In genomic region chr3:52983828-52984227, GRCh38 we compare ENCODE assay signal across 14 cellular contexts.
A peak's percentile ranks its signal among the peaks of the same experiment; 100 is the strongest.
DNase-seq lines count a peak whose midpoint lies in the region; ATAC-seq, FAIRE-seq and TF ChIP-seq lines count a peak whose summit lies in the region.
"Had no signal": no experiment of that assay in that cellular context is flagged by ENCODE, and none has a peak within 500 bp of the region (broad histone marks: within the 10 kb centered on the region; RNA-seq: fewer than 3 reads in every experiment).

No MANE protein-coding gene starts in this region.

- peaks cover 0 to 78% (median 38%) of the 10 kb centered on the region in 11 experiments; a peak in 16 of 22 replicates for H4K20me1 ChIP-seq in BLaER1 treated with 17β-estradiol and CSF1 and Interleukin-3, amounts not matched to agents 10 nM and 100 nM
- no peaks in the 10 kb centered on the region for H4K20me1 ChIP-seq in GM12878 (ENCODE audit: control insufficient read depth, insufficient read depth)

- peak overlapping the region in 9 of 11 experiments; percentile 0 to 75 (median 28); a peak in 11 of 22 replicates for H3K27ac ChIP-seq in BLaER1 treated with 17β-estradiol and CSF1 and Interleukin-3, amounts not matched to agents 10 nM and 100 nM
- H3K27ac ChIP-seq in GM12878 (ENCODE audit: control insufficient read depth, insufficient read depth): peak overlapping the region; percentile 90

- H3K79me2 ChIP-seq in GM12878 (ENCODE audit: control insufficient read depth, insufficient read depth, low read length): peaks cover 4% of the 10 kb centered on the region; the same call in 1 of the 2 replicates

- H3K4me2 ChIP-seq in BLaER1 treated with 17β-estradiol and CSF1 and Interleukin-3, amounts not matched to agents 10 nM and 100 nM: peak overlapping the region; percentile 56 to 95 (median 72)
- peak overlapping the region; percentile 77 for H3K4me2 ChIP-seq in GM12878 (ENCODE audit: control insufficient read depth, insufficient read depth)

- peaks cover 36 to 63% (median 52%) of the 10 kb centered on the region in 10 experiments for H3K4me1 ChIP-seq in BLaER1 treated with 17β-estradiol and CSF1 and Interleukin-3, amounts not matched to agents 10 nM and 100 nM
- H3K4me1 ChIP-seq in GM12878 (ENCODE audit: control insufficient read depth, insufficient read depth, low read length): peaks cover 18% of the 10 kb centered on the region

- no peak for TF ChIP-seq EP300 in GM12878 (IDR thresholded peaks at IDR 0.05; ENCODE audit: borderline replicate concordance in 1 of 2, control insufficient read depth in 1 of 2, low read depth in 2 of 2, low read length in 2 of 2)

- peak overlapping the region in 3 of 11 experiments; percentile 2 to 38 (median 33); a peak in 5 of 22 replicates for H3K9ac ChIP-seq in BLaER1 treated with 17β-estradiol and CSF1 and Interleukin-3, amounts not matched to agents 10 nM and 100 nM
- peak overlapping the region; percentile 36 for H3K9ac ChIP-seq in GM12878 (ENCODE audit: control insufficient read depth, insufficient read depth, low read length)

- peaks cover 16 to 24% (median 19%) of the 10 kb centered on the region in 11 experiments for H3K9me3 ChIP-seq in BLaER1 treated with 17β-estradiol and CSF1 and Interleukin-3, amounts not matched to agents 10 nM and 100 nM (replicated peaks in 1 of 11)
- no peaks in the 10 kb centered on the region for H3K9me3 ChIP-seq in GM12878 (replicated peaks; ENCODE audit: control insufficient read depth, insufficient read depth, low read length)
- H3K9me3 ChIP-seq: upper lobe of left lung had no signal

- TF ChIP-seq RAD21 in GM12878 (IDR thresholded peaks at IDR 0.05; ENCODE audit: insufficient read depth, low read depth, low read length): no peak

- peak overlapping the region in 2 of 10 experiments; percentile 7 to 19; a peak in 1 of 20 replicates for H3K4me3 ChIP-seq in BLaER1 treated with 17β-estradiol and CSF1 and Interleukin-3, amounts not matched to agents 10 nM and 100 nM
- H3K4me3 ChIP-seq in GM12878: peak overlapping the region; percentile 41; the same call in 1 of the 2 replicates
- H3K4me3 ChIP-seq: upper lobe of left lung had no signal

- no peak for TF ChIP-seq CTCF in GM12878 (IDR thresholded peaks at IDR 0.05 in 2 of 3, conservative IDR thresholded peaks at IDR 0.05 in 1 of 3; ENCODE audit: control insufficient read depth in 2 of 3, extremely low read depth in 1 of 3, insufficient read depth in 1 of 3, low read depth in 3 of 3, low read length in 3 of 3)

- no peak for DNase-seq in GM12878 (ENCODE audit: low read depth, low spot score)
- no peak for DNase-seq in stimulated activated CD4-positive, alpha-beta T cell treated with anti-CD3 and anti-CD28 coated beads, Interleukin-2, amount 100 ng/mL, for 24 hours
- no peak for DNase-seq in HPDE6-E6E7 (ENCODE audit: extremely low spot score)
- no peak for DNase-seq in NCI-H526 (lab: John Stamatoyannopoulos, UW)
- DNase-seq: DMS 273 treated with DMSO at 0.1 percent for 48 hours, H9, NCI-H1694 had no signal

- SMC1A ChIA-PET in GM12878 (lab: Charles Lee; ENCODE audit: uncharacterized antibody, unreplicated experiment): interaction anchor here (0.7 to 2.4 kb wide), 18 partner anchors 9 to 291 kb away, joined by 3 to 9 read pairs (median 3); no protein-coding TSS in a partner anchor

- intact Hi-C loops in GM12878 (cut with micrococcal nuclease; ENCODE audit: unreplicated experiment): loop anchor here (5.0 kb wide), 1 partner anchor 58 kb away; no protein-coding TSS in a partner anchor

- peak; percentile 71 for FAIRE-seq in GM12878 (lab: Jason Lieb, UNC)
- FAIRE-seq: colon, islet of Langerhans had no signal

- peak overlapping the region; percentile 69 for H2AFZ ChIP-seq in GM12878 (ENCODE audit: control insufficient read depth, low read depth, low read length)

- POLR2A ChIA-PET in GM12878 (lab: Charles Lee): interaction anchor here (0.6 to 1.9 kb wide), 6 partner anchors 9 to 91 kb away, joined by 3 to 4 read pairs (median 3); no protein-coding TSS in a partner anchor

- in situ Hi-C loops in GM12878 (cut with MboI): no loop called here

- TSS peak; percentile 96 for BruUV-seq in GM12878 (replicated peaks; lab: Mats Ljungman, UMichigan)

- no peak for TF ChIP-seq POLR2A in GM12878 (IDR thresholded peaks at IDR 0.05; ENCODE audit: low read depth, low read length)

- RAD21 ChIA-PET in GM12878 (lab: Charles Lee; ENCODE audit: unreplicated experiment): interaction anchor here (0.9 to 2.0 kb wide), 11 partner anchors 12 to 204 kb away, joined by 3 to 7 read pairs (median 4); no protein-coding TSS in a partner anchor

- peaks cover 0 to 36% (median 9%) of the 10 kb centered on the region in 11 experiments; a peak in 13 of 22 replicates for H3K27me3 ChIP-seq in BLaER1 treated with 17β-estradiol and CSF1 and Interleukin-3, amounts not matched to agents 10 nM and 100 nM
- no peaks in the 10 kb centered on the region for H3K27me3 ChIP-seq in GM12878 (replicated peaks in 1 of 2; ENCODE audit: control insufficient read depth in 2 of 2, insufficient read depth in 2 of 2, low read length in 1 of 2)
- H3K27me3 ChIP-seq: upper lobe of left lung had no signal

- peaks cover 0 to 11% (median 0%) of the 10 kb centered on the region in 11 experiments; a peak in 3 of 22 replicates for H3K36me3 ChIP-seq in BLaER1 treated with 17β-estradiol and CSF1 and Interleukin-3, amounts not matched to agents 10 nM and 100 nM
- H3K36me3 ChIP-seq in GM12878 (ENCODE audit: control insufficient read depth in 2 of 2, insufficient read depth in 2 of 2, low read length in 1 of 2): no peaks in the 10 kb centered on the region
- H3K36me3 ChIP-seq: upper lobe of left lung had no signal

- ATAC-seq in GM19438 (IDR thresholded peaks at IDR 0.05; ENCODE audit: low read depth, unreplicated experiment) (peak; percentile 30), HG03342 (IDR thresholded peaks at IDR 0.05; ENCODE audit: unreplicated experiment) (peak; percentile 22), GM12878 (peak; percentile 61), GM18519 (IDR thresholded peaks at IDR 0.05; ENCODE audit: low FRiP score, unreplicated experiment) (no peak)

- CTCF ChIA-PET in GM12878 (lab: Yijun Ruan, JAX): interaction anchor here (0.6 to 5.5 kb wide), 10 partner anchors 14 to 240 kb away, joined by 3 to 56 read pairs (median 3); partner anchors contain the start of gene SFMBT1

TF ChIP-seq in GM12878, 131 proteins besides CTCF, POLR2A, EP300 and RAD21 (continues in another document):
- TF ChIP-seq YBX1 (IDR thresholded peaks at IDR 0.05) (no peak), IRF4 (IDR thresholded peaks at IDR 0.05; ENCODE audit: low read depth, low read length) (no peak), RCOR1 (conservative IDR thresholded peaks at IDR 0.05; ENCODE audit: low read depth, low read length) (0 out of 2 replicates have a peak, but pooled peaks have one; percentile 6), ZBED1 (IDR thresholded peaks at IDR 0.05; ENCODE audit: borderline replicate concordance) (no peak), REST (IDR thresholded peaks at IDR 0.05; ENCODE audit: low read depth, low read length) (no peak), CEBPB (IDR thresholded peaks at IDR 0.05; ENCODE audit: borderline replicate concordance in 1 of 2, low read depth in 2 of 2, low read length in 2 of 2) (no peak), NFIC (IDR thresholded peaks at IDR 0.05; ENCODE audit: low read depth, low read length) (peak; percentile 10; the same call in 1 of the 2 replicates), IRF5 (IDR thresholded peaks at IDR 0.05; ENCODE audit: borderline replicate concordance) (no peak), HDAC2 (IDR thresholded peaks at IDR 0.05) (no peak), GATAD2B (conservative IDR thresholded peaks at IDR 0.05; ENCODE audit: low read depth) (0 out of 2 replicates have a peak, but pooled peaks have one; percentile 30), ZNF217 (IDR thresholded peaks at IDR 0.05) (0 out of 2 replicates have a peak, but pooled peaks have one; percentile 6), MTA2 (IDR thresholded peaks at IDR 0.05; ENCODE audit: low read depth) (no peak; the same call in none of the 2 replicates), CHD4 (IDR thresholded peaks at IDR 0.05) (no peak), KAT2A (conservative IDR thresholded peaks at IDR 0.05; ENCODE audit: control insufficient read depth, low read depth, low read length) (no peak), POU2F2 (IDR thresholded peaks at IDR 0.05; ENCODE audit: borderline replicate concordance, low read depth, low read length) (no peak)
